9 cellular contexts compared by ENCODE assay signal in the genomic region with DNA sequence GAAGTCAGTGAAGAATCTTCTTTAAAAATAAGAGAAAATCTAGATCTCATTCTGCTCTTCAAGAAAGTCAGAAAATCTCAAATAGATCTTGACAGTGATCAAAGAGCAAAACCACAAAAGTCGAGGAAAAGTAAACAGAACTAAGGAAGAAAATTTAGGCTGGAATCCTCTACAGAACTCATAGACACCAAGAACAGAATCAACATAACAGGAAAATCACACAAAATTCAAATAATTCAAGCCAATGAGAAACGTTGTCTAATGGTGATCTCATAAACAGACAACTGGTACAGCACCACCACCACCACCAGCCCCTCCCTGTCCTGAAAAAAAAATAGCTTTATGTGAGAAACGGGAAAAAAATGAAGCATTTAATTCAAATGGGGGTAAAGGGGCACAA. TPM values are rescaled to one million over a fixed set of nuclear protein-coding genes. Genes with fewer than 3 reads are reported as not detected.
DNase-seq lines count a peak whose midpoint lies in the region; ATAC-seq and TF ChIP-seq lines count a peak whose summit lies in the region.
"Had no signal": no experiment of that assay in that cellular context is flagged by ENCODE, and none has a peak within 500 bp of the region (broad histone marks: within the 10 kb centered on the region; RNA-seq: fewer than 3 reads in every experiment).

No MANE protein-coding gene starts in this region.

- peaks cover 13% of the 10 kb centered on the region for H3F3A ChIP-seq in smooth muscle cell (ENCODE audit: low read depth)

- peaks cover 58% of the 10 kb centered on the region for H3K4me1 Mint-ChIP-seq in activated CD8-positive, alpha-beta memory T cell treated with anti-CD3 and anti-CD28 coated beads, Interleukin-2, amount 10 ng/mL, durations not matched to agents 7 days and 5 days

- H3K36me3 Mint-ChIP-seq in activated CD8-positive, alpha-beta memory T cell treated with anti-CD3 and anti-CD28 coated beads, Interleukin-2, amount 10 ng/mL, durations not matched to agents 7 days and 5 days, result peaks cover 13% of the 10 kb centered on the region

- H3K4me1 ChIP-seq in SJSA1 (replicated peaks), result peaks cover 73% of the 10 kb centered on the region
- peaks cover 13% of the 10 kb centered on the region for H3K4me1 ChIP-seq in fibroblast of lung (ENCODE audit: control insufficient read depth, extremely low read depth, insufficient read depth, low read length)
- peaks cover 79% of the 10 kb centered on the region for H3K4me1 ChIP-seq in smooth muscle cell (ENCODE audit: low read depth)

- WGBS in smooth muscle cell (ENCODE audit: low lambda C conversion rate), result 14% methylated on average over 3 of the region's 3 CpGs

- TF ChIP-seq CTCF in fibroblast of lung (conservative IDR thresholded peaks at IDR 0.05 in 1 of 2, IDR thresholded peaks at IDR 0.05 in 1 of 2; ENCODE audit: low read depth in 1 of 2, low read length in 2 of 2), result no peak
- no peak for TF ChIP-seq CTCF in smooth muscle cell (IDR thresholded peaks at IDR 0.05; ENCODE audit: borderline replicate concordance, insufficient read depth, poor library complexity, severe bottlenecking)

- no peaks in the 10 kb centered on the region for H3K9me3 Mint-ChIP-seq in activated CD8-positive, alpha-beta memory T cell treated with anti-CD3 and anti-CD28 coated beads, Interleukin-2, amount 10 ng/mL, durations not matched to agents 7 days and 5 days (ENCODE audit: low read depth)

- peak overlapping the region; percentile 23 for H3K4me3 Mint-ChIP-seq in activated CD8-positive, alpha-beta memory T cell treated with anti-CD3 and anti-CD28 coated beads, Interleukin-2, amount 10 ng/mL, durations not matched to agents 7 days and 5 days

- H3K36me3 ChIP-seq in SJSA1, result peaks cover 40% of the 10 kb centered on the region
- H3K36me3 ChIP-seq in fibroblast of lung (ENCODE audit: control insufficient read depth, insufficient read depth, low read length), result peaks cover 2% of the 10 kb centered on the region
- H3K36me3 ChIP-seq in smooth muscle cell (ENCODE audit: low read depth), result no peaks in the 10 kb centered on the region

- CTCF ChIA-PET in activated CD8-positive, alpha-beta memory T cell treated with anti-CD3 and anti-CD28 coated beads, Interleukin-2, amount 10 ng/mL, durations not matched to agents 7 days and 5 days (lab: Charles Lee), result no interaction called here

- peak overlapping the region; percentile 29 for H3K27ac ChIP-seq in SJSA1
- H3K27ac ChIP-seq in fibroblast of lung (ENCODE audit: insufficient read depth, low read length), result peak overlapping the region; percentile 48
- H3K27ac ChIP-seq in smooth muscle cell (ENCODE audit: low read depth), result peak overlapping the region; percentile 69

- DNase-seq in activated CD8-positive, alpha-beta memory T cell treated with anti-CD3 and anti-CD28 coated beads, Interleukin-2, amount 10 ng/mL, durations not matched to agents 7 days and 5 days, result no peak
- DNase-seq in activated CD8-positive, alpha-beta memory T cell treated with anti-CD3 and anti-CD28 coated beads, Interleukin-2, amount 50 U/mL, for 4 hours, result no peak
- peak in 1 of 2 experiments; percentile 59 for DNase-seq in SJSA1 (ENCODE audit: low read depth in 1 of 2, low spot score in 2 of 2)
- DNase-seq in fibroblast of lung (ENCODE audit: low read depth in 2 of 2), result no peak
- DNase-seq in smooth muscle cell (lab: John Stamatoyannopoulos, UW; ENCODE audit: unreplicated experiment), result no peak
- no peak for DNase-seq in ecto neural progenitor cell (ENCODE audit: low spot score)
- no peak for DNase-seq in activated CD8-positive, alpha-beta memory T cell treated with anti-CD3 and anti-CD28 coated beads, Interleukin-2, amount 50 U/mL, for 48 hours
- DNase-seq: activated naive CD4-positive, alpha-beta T cell treated with anti-CD3 and anti-CD28 coated beads, Interleukin-2, amount 50 U/mL, for 16 hours had no signal

- peak overlapping the region; percentile 44 for H3K27ac Mint-ChIP-seq in activated CD8-positive, alpha-beta memory T cell treated with anti-CD3 and anti-CD28 coated beads, Interleukin-2, amount 10 ng/mL, durations not matched to agents 7 days and 5 days

- H3K9me3 ChIP-seq in SJSA1 (replicated peaks), result no peaks in the 10 kb centered on the region
- no peaks in the 10 kb centered on the region for H3K9me3 ChIP-seq in fibroblast of lung (ENCODE audit: control insufficient read depth, insufficient read depth, low read depth, low read length)
- H3K9me3 ChIP-seq in smooth muscle cell (replicated peaks; ENCODE audit: low read depth), result no peaks in the 10 kb centered on the region

- H3K4me3 ChIP-seq in SJSA1, result no peak overlapping the region
- peak overlapping the region; percentile 23 to 44 (median 31) for H3K4me3 ChIP-seq in fibroblast of lung (replicated peaks in 1 of 4; ENCODE audit: control extremely low read depth in 1 of 4, insufficient read depth in 1 of 4, low read depth in 3 of 4, low read length in 4 of 4)
- H3K4me3 ChIP-seq in smooth muscle cell, result peak overlapping the region; percentile 23

- peaks cover 100% of the 10 kb centered on the region for H3K79me2 ChIP-seq in fibroblast of lung (ENCODE audit: control insufficient read depth, insufficient read depth, low read length)
- peaks cover 100% of the 10 kb centered on the region for H3K79me2 ChIP-seq in smooth muscle cell (ENCODE audit: low read depth)

- no peak overlapping the region for H2AFZ ChIP-seq in fibroblast of lung (ENCODE audit: low read length)
- H2AFZ ChIP-seq in smooth muscle cell (ENCODE audit: low read depth), result no peak overlapping the region

- H4K20me1 ChIP-seq in fibroblast of lung (ENCODE audit: control insufficient read depth, extremely low read depth, insufficient read depth, low read length) (peaks cover 20% of the 10 kb centered on the region), smooth muscle cell (ENCODE audit: low read depth) (peaks cover 100% of the 10 kb centered on the region)

- no peaks in the 10 kb centered on the region for H3K27me3 Mint-ChIP-seq in activated CD8-positive, alpha-beta memory T cell treated with anti-CD3 and anti-CD28 coated beads, Interleukin-2, amount 10 ng/mL, durations not matched to agents 7 days and 5 days

- H3K4me2 ChIP-seq in fibroblast of lung (ENCODE audit: extremely low read depth, insufficient read depth, low read length) (peak overlapping the region; percentile 83), smooth muscle cell (peak overlapping the region; percentile 94)

- H3K9ac ChIP-seq in fibroblast of lung (ENCODE audit: insufficient read depth, low read length) (no peak overlapping the region), smooth muscle cell (ENCODE audit: low read depth) (no peak overlapping the region)

- no peaks in the 10 kb centered on the region for H3K27me3 ChIP-seq in SJSA1 (replicated peaks)
- no peaks in the 10 kb centered on the region for H3K27me3 ChIP-seq in fibroblast of lung (ENCODE audit: control insufficient read depth, insufficient read depth, low read length)
- no peaks in the 10 kb centered on the region for H3K27me3 ChIP-seq in smooth muscle cell (ENCODE audit: low read depth)

- no peak for ATAC-seq in activated CD8-positive, alpha-beta memory T cell treated with anti-CD3 and anti-CD28 coated beads, Interleukin-2, amount 10 ng/mL, durations not matched to agents 7 days and 5 days
- ATAC-seq in HG03175 (IDR thresholded peaks at IDR 0.05; ENCODE audit: unreplicated experiment), result no peak

RNA-seq across cellular contexts. Expression of gene ITGB1, which starts 6.9 kb away (rescaled TPM):
- total RNA-seq in activated CD8-positive, alpha-beta memory T cell treated with anti-CD3 and anti-CD28 coated beads, Interleukin-2, amount 10 ng/mL, durations not matched to agents 7 days and 5 days, result 10 to 100 TPM; 54.2 to 59.9 TPM
- 1,448 and 1,992 TPM in 2 replicates for total RNA-seq in SJSA1 (2014; rRNA removed; shearing (Covaris generic))
- total RNA-seq in fibroblast of lung (2,456 and 2,693 TPM in 2 replicates), smooth muscle cell (2,267 and 2,867 TPM in 2 replicates)
- polyA plus RNA-seq in fibroblast of lung (1,736 and 3,450 TPM in 2 replicates), smooth muscle cell (674 and 859 TPM in 2 replicates)
- 1,173 and 2,065 TPM in 2 replicates for polyA plus RNA-seq in fibroblast of lung (2012)
- 137 and 176 TPM in 2 replicates for polyA minus RNA-seq in fibroblast of lung (ENCODE audit: low replicate concordance)

Comparison
In these comparisons a context has a peak if more than half of its experiments do, and no peak if none do; other contexts are left out.
1. RNA of gene ITGB1, which starts 6.9 kb away (total RNA-seq): 2,456 to 2,693 TPM in fibroblast of lung, 2,267 to 2,867 TPM in smooth muscle cell and 1,448 to 1,992 TPM in SJSA1; 54.2 to 59.9 TPM in activated CD8-positive, alpha-beta memory T cell treated with anti-CD3 and anti-CD28 coated beads, Interleukin-2, amount 10 ng/mL, durations not matched to agents 7 days and 5 days; every median in the first group is over 10 times any median in the second.
2. Peak in every context shown above with its lines, with median percentiles within 50 percentile points of each other: H3K27ac ChIP-seq.